ENCODE assay signal across 10 cellular contexts in genomic region chr1:153515504-153516394, GRCh38. TPM values are rescaled to one million over a fixed set of nuclear protein-coding genes. Genes with fewer than 3 reads are reported as not detected.
A peak's percentile ranks its signal among the peaks of the same experiment; 100 is the strongest.
DNase-seq lines count a peak whose midpoint lies in the region; ATAC-seq and TF ChIP-seq lines count a peak whose summit lies in the region.
"Had no signal": no experiment of that assay in that cellular context is flagged by ENCODE, and none has a peak within 500 bp of the region (broad histone marks: within the 10 kb centered on the region; RNA-seq: fewer than 3 reads in every experiment).

No MANE protein-coding gene starts in this region.

- BruUV-seq in MCF 10A (replicated peaks; lab: Mats Ljungman, UMichigan): no TSS peak

- H3K27me3 Mint-ChIP-seq in MCF 10A (ENCODE audit: insufficient read depth, unreplicated experiment): no peaks in the 10 kb centered on the region
- H3K27me3 Mint-ChIP-seq in natural killer cell treated with Interleukin-12 subunit alpha and Interleukin-12 subunit beta and Interleukin-15 and Interleukin-18, amount 100 ng/mL, for 72 hours: no peaks in the 10 kb centered on the region

- H3K27ac Mint-ChIP-seq in MCF 10A (ENCODE audit: low read depth, unreplicated experiment): peak overlapping the region; percentile 50
- H3K27ac Mint-ChIP-seq in natural killer cell treated with Interleukin-12 subunit alpha and Interleukin-12 subunit beta and Interleukin-15 and Interleukin-18, amount 100 ng/mL, for 72 hours: peak overlapping the region in 1 of 2 donors; percentile 35

- POLR2A ChIA-PET in MCF 10A (lab: Yijun Ruan, JAX): interaction anchor here (0.6 to 22.5 kb wide), 29 partner anchors 9 to 1533 kb away, joined by 3 to 780 read pairs (median 5); partner anchors contain the start of genes CHTOP, CREB3L4, INTS3 and S100A13

- peak overlapping the region; percentile 26 for H3K4me3 Mint-ChIP-seq in MCF 10A (ENCODE audit: unreplicated experiment)
- H3K4me3 Mint-ChIP-seq in natural killer cell treated with Interleukin-12 subunit alpha and Interleukin-12 subunit beta and Interleukin-15 and Interleukin-18, amount 100 ng/mL, for 72 hours: no peak overlapping the region

- intact Hi-C loops in MCF 10A (cut with micrococcal nuclease): no loop called here

- peak; percentile 38 to 45 for ATAC-seq in natural killer cell treated with Interleukin-12 subunit alpha and Interleukin-12 subunit beta and Interleukin-15 and Interleukin-18, amount 100 ng/mL, for 72 hours
- ATAC-seq in HG02623 (IDR thresholded peaks at IDR 0.05; ENCODE audit: unreplicated experiment): no peak
- ATAC-seq in HG03280 (IDR thresholded peaks at IDR 0.05; ENCODE audit: unreplicated experiment): no peak
- no peak for ATAC-seq in GM21381 (IDR thresholded peaks at IDR 0.05; ENCODE audit: unreplicated experiment)

- TF ChIP-seq CTCF in MCF 10A (IDR thresholded peaks at IDR 0.05; ENCODE audit: unreplicated experiment): no peak

- no peaks in the 10 kb centered on the region for H3K36me3 Mint-ChIP-seq in MCF 10A (ENCODE audit: insufficient read depth, unreplicated experiment)
- H3K36me3 Mint-ChIP-seq in natural killer cell treated with Interleukin-12 subunit alpha and Interleukin-12 subunit beta and Interleukin-15 and Interleukin-18, amount 100 ng/mL, for 72 hours: no peaks in the 10 kb centered on the region

- no peaks in the 10 kb centered on the region for H3K9me3 Mint-ChIP-seq in MCF 10A (ENCODE audit: unreplicated experiment)
- no peaks in the 10 kb centered on the region for H3K9me3 Mint-ChIP-seq in natural killer cell treated with Interleukin-12 subunit alpha and Interleukin-12 subunit beta and Interleukin-15 and Interleukin-18, amount 100 ng/mL, for 72 hours

- CTCF ChIA-PET in MCF 10A (lab: Yijun Ruan, JAX): interaction anchor here (0.7 to 12.9 kb wide), 18 partner anchors 9 to 163 kb away, joined by 3 to 379 read pairs (median 4); partner anchors contain the start of genes S100A13, S100A14, S100A2 and SNAPIN

- DNase-seq in DMS53 treated with DMSO at 0.1 percent for 48 hours (lab: John Stamatoyannopoulos, UW; ENCODE audit: unreplicated experiment) (peak; percentile 56), NCI-H187 treated with DMSO at 0.1 percent for 48 hours (lab: John Stamatoyannopoulos, UW) (peak; percentile 54), MCF 10A (ENCODE audit: unreplicated experiment) (peak; percentile 94)
- no peak for DNase-seq in natural killer cell treated with Interleukin-12 subunit alpha and Interleukin-12 subunit beta and Interleukin-15 and Interleukin-18, amount 100 ng/mL, for 72 hours (ENCODE audit: low spot score)
- no peak for DNase-seq in stimulated activated CD4-positive, alpha-beta T cell treated with anti-CD3 and anti-CD28 coated beads, Interleukin-4, amount 100 ng/mL, for 4 hours
- DNase-seq: dorsolateral prefrontal cortex had no signal

- H3K4me1 Mint-ChIP-seq in MCF 10A (ENCODE audit: insufficient read depth, unreplicated experiment): peaks cover 39% of the 10 kb centered on the region
- peaks cover 0 to 11% of the 10 kb centered on the region in 2 donors for H3K4me1 Mint-ChIP-seq in natural killer cell treated with Interleukin-12 subunit alpha and Interleukin-12 subunit beta and Interleukin-15 and Interleukin-18, amount 100 ng/mL, for 72 hours (ENCODE audit: low read depth in 2 of 2)

RNA-seq across cellular contexts. Expression of gene S100A6, which starts 20.0 kb away (rescaled TPM):
- 2,571 and 2,904 TPM in 2 replicates for total RNA-seq in MCF 10A (2022)
- total RNA-seq in natural killer cell treated with Interleukin-12 subunit alpha and Interleukin-12 subunit beta and Interleukin-15 and Interleukin-18, amount 100 ng/mL, for 72 hours: 100 to 1,000 TPM in 1 of 2 donors, 10 to 100 TPM in 1; 90.9 to 106 TPM

RNA-seq across cellular contexts. Expression of gene S100A5, which starts 25.0 kb away (rescaled TPM):
- not detected in 2 replicates for total RNA-seq in MCF 10A (2022)
- not detected for total RNA-seq in natural killer cell treated with Interleukin-12 subunit alpha and Interleukin-12 subunit beta and Interleukin-15 and Interleukin-18, amount 100 ng/mL, for 72 hours
- total RNA-seq: liver had no signal

RNA-seq across cellular contexts. Expression of gene S100A4, which starts 29.9 kb away (rescaled TPM):
- 27.2 and 60.7 TPM in 2 replicates for total RNA-seq in MCF 10A (2022)
- 100 to 1,000 TPM in 1 of 2 donors, 10 to 100 TPM in 1; 85.4 to 124 TPM for total RNA-seq in natural killer cell treated with Interleukin-12 subunit alpha and Interleukin-12 subunit beta and Interleukin-15 and Interleukin-18, amount 100 ng/mL, for 72 hours

RNA-seq across cellular contexts. Expression of gene S100A3, which starts 33.3 kb away (rescaled TPM):
- 85.7 and 90.0 TPM in 2 replicates for total RNA-seq in MCF 10A (2022)
- total RNA-seq in natural killer cell treated with Interleukin-12 subunit alpha and Interleukin-12 subunit beta and Interleukin-15 and Interleukin-18, amount 100 ng/mL, for 72 hours: not detected
- total RNA-seq: liver had no signal

RNA-seq across cellular contexts. Expression of gene S100A2, which starts 49.9 kb away (rescaled TPM):
- total RNA-seq in MCF 10A (2022): 5,064 and 5,163 TPM in 2 replicates
- under 1 TPM in 1 of 2 donors, not detected in 1; 0.48 TPM for total RNA-seq in natural killer cell treated with Interleukin-12 subunit alpha and Interleukin-12 subunit beta and Interleukin-15 and Interleukin-18, amount 100 ng/mL, for 72 hours
- total RNA-seq: liver had no signal

Comparison
In these comparisons a context has a peak if more than half of its experiments do, and no peak if none do; other contexts are left out.
1. DNase-seq: peak in DMS53 treated with DMSO at 0.1 percent for 48 hours (single experiment), NCI-H187 treated with DMSO at 0.1 percent for 48 hours (single experiment) and MCF 10A (single experiment); none in natural killer cell treated with Interleukin-12 subunit alpha and Interleukin-12 subunit beta and Interleukin-15 and Interleukin-18, amount 100 ng/mL, for 72 hours (single experiment) and stimulated activated CD4-positive, alpha-beta T cell treated with anti-CD3 and anti-CD28 coated beads, Interleukin-4, amount 100 ng/mL, for 4 hours (0 of 2).
2. ATAC-seq: peak in natural killer cell treated with Interleukin-12 subunit alpha and Interleukin-12 subunit beta and Interleukin-15 and Interleukin-18, amount 100 ng/mL, for 72 hours (2 of 2); none in HG02623 (single experiment), HG03280 (single experiment) and GM21381 (single experiment).
3. RNA of gene S100A6, which starts 20.0 kb away (total RNA-seq): 2,571 to 2,904 TPM in MCF 10A; 90.9 to 106 TPM in natural killer cell treated with Interleukin-12 subunit alpha and Interleukin-12 subunit beta and Interleukin-15 and Interleukin-18, amount 100 ng/mL, for 72 hours; every median in the first group is over 10 times any median in the second.